Comparison of ENCODE assay signal across 23 cellular contexts in the genomic region with DNA sequence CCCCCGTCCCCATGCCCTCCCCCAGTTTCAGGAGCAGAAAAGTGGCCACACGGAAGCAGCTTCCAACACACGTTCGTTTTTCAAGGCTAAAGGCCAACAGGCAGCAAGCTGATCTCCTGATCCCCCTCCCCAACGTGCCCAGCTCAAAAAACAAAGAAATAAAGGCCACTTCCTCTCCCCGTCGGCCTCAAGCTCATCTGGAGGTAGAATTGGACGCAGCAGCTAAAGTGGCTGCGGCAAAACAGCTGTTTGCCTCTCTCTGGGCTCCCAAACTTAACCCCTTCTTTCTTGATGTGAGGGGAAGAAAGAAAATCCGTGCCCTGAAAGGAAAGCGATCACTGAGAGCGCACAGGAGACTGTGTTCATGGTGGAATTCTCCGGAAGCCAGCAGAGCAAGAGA.
A peak's percentile ranks its signal among the peaks of the same experiment; 100 is the strongest.
DNase-seq lines count a peak whose midpoint lies in the region; ATAC-seq and TF ChIP-seq lines count a peak whose summit lies in the region.
"Had no signal": no experiment of that assay in that cellular context is flagged by ENCODE, and none has a peak within 500 bp of the region (broad histone marks: within the 10 kb centered on the region; RNA-seq: fewer than 3 reads in every experiment).

No MANE protein-coding gene starts in this region.

- H3K36me3 ChIP-seq in mesodermal cell (ENCODE audit: control insufficient read depth, insufficient read depth, low read length): peaks cover 23% of the 10 kb centered on the region
- H3K36me3 ChIP-seq: breast epithelium, upper lobe of right lung had no signal

- H3K27ac ChIP-seq in caudate nucleus (ENCODE audit: low read depth, low read length): peak overlapping the region; percentile 63
- peak overlapping the region; percentile 75 for H3K27ac ChIP-seq in mesodermal cell (ENCODE audit: low read depth, low read length, severe bottlenecking)
- H3K27ac ChIP-seq: 22Rv1, breast epithelium, epithelial cell of prostate, hepatocyte, upper lobe of right lung had no signal

- peaks cover 26% of the 10 kb centered on the region for H3K4me1 Mint-ChIP-seq in activated naive CD8-positive, alpha-beta T cell treated with anti-CD3 and anti-CD28 coated beads, Interleukin-2, amount 50 U/mL, for 24 hours
- H3K4me1 Mint-ChIP-seq in activated naive CD8-positive, alpha-beta T cell treated with anti-CD3 and anti-CD28 coated beads for 36 hours: peaks cover 18% of the 10 kb centered on the region
- H3K4me1 Mint-ChIP-seq in type B pancreatic cell (ENCODE audit: unreplicated experiment) (peaks cover 26% of the 10 kb centered on the region), glutamatergic neuron (ENCODE audit: low read depth, unreplicated experiment) (peaks cover 9% of the 10 kb centered on the region)

- peak overlapping the region; percentile 27 for H3K27ac Mint-ChIP-seq in activated naive CD8-positive, alpha-beta T cell treated with anti-CD3 and anti-CD28 coated beads, Interleukin-2, amount 50 U/mL, for 24 hours
- no peak overlapping the region for H3K27ac Mint-ChIP-seq in activated naive CD8-positive, alpha-beta T cell treated with anti-CD3 and anti-CD28 coated beads for 36 hours
- H3K27ac Mint-ChIP-seq in type B pancreatic cell: peak overlapping the region; percentile 32
- H3K27ac Mint-ChIP-seq in glutamatergic neuron (ENCODE audit: unreplicated experiment): no peak overlapping the region

- WGBS in mesodermal cell (ENCODE audit: insufficient coverage in 2 of 2), 2 experiments: 41 to 52% methylated on average over 5 to 10 of the region's 13 CpGs

- peaks cover 6% of the 10 kb centered on the region for H3K4me1 ChIP-seq in mesodermal cell (ENCODE audit: control insufficient read depth, insufficient read depth, low read length, poor library complexity, severe bottlenecking)
- H3K4me1 ChIP-seq: breast epithelium, upper lobe of right lung had no signal

- no peak overlapping the region for H3K4me3 Mint-ChIP-seq in activated naive CD8-positive, alpha-beta T cell treated with anti-CD3 and anti-CD28 coated beads, Interleukin-2, amount 50 U/mL, for 24 hours
- no peak overlapping the region for H3K4me3 Mint-ChIP-seq in activated naive CD8-positive, alpha-beta T cell treated with anti-CD3 and anti-CD28 coated beads for 36 hours
- H3K4me3 Mint-ChIP-seq in type B pancreatic cell (no peak overlapping the region), glutamatergic neuron (ENCODE audit: unreplicated experiment) (no peak overlapping the region)
- H3K4me3 Mint-ChIP-seq: activated CD4-positive, alpha-beta T cell treated with anti-CD3 and anti-CD28 coated beads for 36 hours; naive thymus-derived CD8-positive, alpha-beta T cell had no signal

- H3K9me3 Mint-ChIP-seq in activated naive CD8-positive, alpha-beta T cell treated with anti-CD3 and anti-CD28 coated beads, Interleukin-2, amount 50 U/mL, for 24 hours: no peaks in the 10 kb centered on the region
- H3K9me3 Mint-ChIP-seq in activated naive CD8-positive, alpha-beta T cell treated with anti-CD3 and anti-CD28 coated beads for 36 hours: no peaks in the 10 kb centered on the region
- no peaks in the 10 kb centered on the region for H3K9me3 Mint-ChIP-seq in type B pancreatic cell
- H3K9me3 Mint-ChIP-seq in glutamatergic neuron (ENCODE audit: unreplicated experiment): peaks cover 2% of the 10 kb centered on the region
- H3K9me3 Mint-ChIP-seq: naive thymus-derived CD8-positive, alpha-beta T cell had no signal

- DNase-seq in activated naive CD8-positive, alpha-beta T cell treated with anti-CD3 and anti-CD28 coated beads, Interleukin-2, amount 50 U/mL, for 24 hours: no peak
- no peak for DNase-seq in activated naive CD8-positive, alpha-beta T cell treated with anti-CD3 and anti-CD28 coated beads for 36 hours
- DNase-seq in caudate nucleus (lab: John Stamatoyannopoulos, UW) (no peak), type B pancreatic cell (ENCODE audit: extremely low spot score, unreplicated experiment) (no peak), NCI-H2196 (lab: John Stamatoyannopoulos, UW; ENCODE audit: unreplicated experiment) (no peak), glutamatergic neuron (no peak), germinal center (ENCODE audit: low spot score) (no peak)
- DNase-seq: C1 segment of cervical spinal cord; foreskin fibroblast; kidney glomerular epithelial cell; naive thymus-derived CD8-positive, alpha-beta T cell; NCI-H1694; NCI-H69; stimulated activated CD4-positive, alpha-beta T cell treated with anti-CD3 and anti-CD28 coated beads, Interleukin-4, amount 100 ng/mL, for 4 hours; SW 1271; upper lobe of right lung had no signal

- H3K27me3 Mint-ChIP-seq in activated naive CD8-positive, alpha-beta T cell treated with anti-CD3 and anti-CD28 coated beads, Interleukin-2, amount 50 U/mL, for 24 hours: no peaks in the 10 kb centered on the region
- H3K27me3 Mint-ChIP-seq in activated naive CD8-positive, alpha-beta T cell treated with anti-CD3 and anti-CD28 coated beads for 36 hours: no peaks in the 10 kb centered on the region
- H3K27me3 Mint-ChIP-seq in type B pancreatic cell: no peaks in the 10 kb centered on the region
- H3K27me3 Mint-ChIP-seq in glutamatergic neuron (ENCODE audit: unreplicated experiment): no peaks in the 10 kb centered on the region
- H3K27me3 Mint-ChIP-seq: activated CD4-positive, alpha-beta T cell treated with anti-CD3 and anti-CD28 coated beads for 36 hours; naive thymus-derived CD8-positive, alpha-beta T cell had no signal

- H3K9me3 ChIP-seq in mesodermal cell (ENCODE audit: control insufficient read depth, low read length): no peaks in the 10 kb centered on the region
- H3K9me3 ChIP-seq: breast epithelium, upper lobe of right lung had no signal

- ATAC-seq in activated naive CD8-positive, alpha-beta T cell treated with anti-CD3 and anti-CD28 coated beads, Interleukin-2, amount 50 U/mL, for 24 hours: no peak
- ATAC-seq: K562; naive thymus-derived CD8-positive, alpha-beta T cell had no signal

- TF ChIP-seq CTCF in type B pancreatic cell (conservative IDR thresholded peaks at IDR 0.05): no peak
- no peak for TF ChIP-seq CTCF in glutamatergic neuron (IDR thresholded peaks at IDR 0.05; ENCODE audit: partially characterized antibody, unreplicated experiment)

- H3K36me3 Mint-ChIP-seq in activated naive CD8-positive, alpha-beta T cell treated with anti-CD3 and anti-CD28 coated beads, Interleukin-2, amount 50 U/mL, for 24 hours (ENCODE audit: low read depth): peaks cover 32% of the 10 kb centered on the region
- H3K36me3 Mint-ChIP-seq in activated naive CD8-positive, alpha-beta T cell treated with anti-CD3 and anti-CD28 coated beads for 36 hours: peaks cover 37% of the 10 kb centered on the region
- H3K36me3 Mint-ChIP-seq in type B pancreatic cell: peaks cover 5% of the 10 kb centered on the region
- H3K36me3 Mint-ChIP-seq in glutamatergic neuron (ENCODE audit: unreplicated experiment): no peaks in the 10 kb centered on the region

- no peak overlapping the region for H3K4me3 ChIP-seq in mesodermal cell (ENCODE audit: extremely low read depth, insufficient read depth, low read length, poor library complexity, severe bottlenecking)
- H3K4me3 ChIP-seq: breast epithelium, hepatocyte, K562, upper lobe of right lung had no signal

Comparison
In these comparisons a context has a peak if more than half of its experiments do, and no peak if none do; other contexts are left out.
1. H3K27ac Mint-ChIP-seq: peak in activated naive CD8-positive, alpha-beta T cell treated with anti-CD3 and anti-CD28 coated beads, Interleukin-2, amount 50 U/mL, for 24 hours (single experiment) and type B pancreatic cell (single experiment); none in activated naive CD8-positive, alpha-beta T cell treated with anti-CD3 and anti-CD28 coated beads for 36 hours (single experiment) and glutamatergic neuron (single experiment).